In genomic region chr2:214100488-214100887, GRCh38 we compare ENCODE assay signal across 28 cellular contexts.
"Had no signal": no experiment of that assay in that cellular context is flagged by ENCODE, and none has a peak within 500 bp of the region (broad histone marks: within the 10 kb centered on the region; RNA-seq: fewer than 3 reads in every experiment).

No MANE protein-coding gene starts in this region.

- H3K4me3 ChIP-seq: body of pancreas, esophagus squamous epithelium, heart left ventricle had no signal

- H3K36me3 ChIP-seq: esophagus squamous epithelium, heart left ventricle had no signal

- H3K27me3 Mint-ChIP-seq: activated CD4-positive, alpha-beta memory T cell treated with anti-CD3 and anti-CD28 coated beads, Interleukin-2, amount 10 ng/mL, durations not matched to agents 7 days and 5 days; activated CD4-positive, alpha-beta T cell treated with anti-CD3 and anti-CD28 coated beads, Interleukin-2, amount 10 ng/mL, durations not matched to agents 7 days and 5 days; activated naive CD4-positive, alpha-beta T cell treated with anti-CD3 and anti-CD28 coated beads, Interleukin-2, amount 10 ng/mL, durations not matched to agents 7 days and 5 days; activated naive CD8-positive, alpha-beta T cell treated with anti-CD3 and anti-CD28 coated beads, Interleukin-2, amount 10 ng/mL, durations not matched to agents 7 days and 5 days; activated T-cell treated with anti-CD3 and anti-CD28 coated beads, Interleukin-2, amount 50 U/mL, for 24 hours had no signal

- H3K27ac ChIP-seq: body of pancreas, epithelial cell of prostate, esophagus squamous epithelium, heart left ventricle, VCaP had no signal

- ATAC-seq: activated naive CD4-positive, alpha-beta T cell treated with anti-CD3 and anti-CD28 coated beads, Interleukin-2, amount 50 U/mL, for 72 hours; activated T-cell treated with anti-CD3 and anti-CD28 coated beads, Interleukin-2, amount 50 U/mL, for 72 hours; body of pancreas; heart left ventricle; WTC11 had no signal

- H3K36me3 Mint-ChIP-seq: activated naive CD4-positive, alpha-beta T cell treated with anti-CD3 and anti-CD28 coated beads, Interleukin-2, amount 10 ng/mL, durations not matched to agents 7 days and 5 days; activated naive CD8-positive, alpha-beta T cell treated with anti-CD3 and anti-CD28 coated beads, Interleukin-2, amount 10 ng/mL, durations not matched to agents 7 days and 5 days; WTC11 had no signal

- H3K4me1 ChIP-seq: esophagus squamous epithelium, heart left ventricle had no signal

- H3K4me1 Mint-ChIP-seq: activated CD4-positive, alpha-beta memory T cell treated with anti-CD3 and anti-CD28 coated beads, Interleukin-2, amount 10 ng/mL, durations not matched to agents 7 days and 5 days; activated CD4-positive, alpha-beta T cell treated with anti-CD3 and anti-CD28 coated beads, Interleukin-2, amount 10 ng/mL, durations not matched to agents 7 days and 5 days; activated naive CD4-positive, alpha-beta T cell treated with anti-CD3 and anti-CD28 coated beads, Interleukin-2, amount 10 ng/mL, durations not matched to agents 7 days and 5 days had no signal

- DNase-seq: activated CD4-positive, alpha-beta memory T cell treated with anti-CD3 and anti-CD28 coated beads, Interleukin-2, amount 10 ng/mL, durations not matched to agents 7 days and 5 days; activated CD4-positive, alpha-beta T cell treated with anti-CD3 and anti-CD28 coated beads for 1 hour; activated CD4-positive, alpha-beta T cell treated with anti-CD3 and anti-CD28 coated beads for 4 hours; activated CD4-positive, alpha-beta T cell treated with anti-CD3 and anti-CD28 coated beads, Interleukin-2, amount 10 ng/mL, durations not matched to agents 7 days and 5 days; activated CD4-positive, alpha-beta T cell treated with anti-CD3 and anti-CD28 coated beads, Interleukin-2, amount 50 U/mL, for 4 hours; activated CD8-positive, alpha-beta memory T cell treated with anti-CD3 and anti-CD28 coated beads, Interleukin-2, amount 50 U/mL, for 48 hours; activated gamma-delta T cell; activated naive CD4-positive, alpha-beta T cell; activated naive CD4-positive, alpha-beta T cell treated with anti-CD3 and anti-CD28 coated beads, Interleukin-2, amount 10 ng/mL, durations not matched to agents 7 days and 5 days; activated naive CD8-positive, alpha-beta T cell treated with anti-CD3 and anti-CD28 coated beads, Interleukin-2, amount 10 ng/mL, durations not matched to agents 7 days and 5 days; activated T-cell treated with anti-CD3 and anti-CD28 coated beads for 4 hours; activated T-cell treated with anti-CD3 and anti-CD28 coated beads, Interleukin-2, amount 50 U/mL, for 24 hours; activated T-cell treated with anti-CD3 and anti-CD28 coated beads, Interleukin-2, amount 50 U/mL, for 72 hours; amygdala; aorta; body of pancreas; caudate nucleus; cortex of kidney; effector CD8-positive, alpha-beta T cell; esophagus squamous epithelium; foreskin fibroblast; glutamatergic neuron; heart left ventricle; T-helper 2 cell had no signal

- H3K9me3 Mint-ChIP-seq: activated CD4-positive, alpha-beta memory T cell treated with anti-CD3 and anti-CD28 coated beads, Interleukin-2, amount 10 ng/mL, durations not matched to agents 7 days and 5 days; activated CD4-positive, alpha-beta T cell treated with anti-CD3 and anti-CD28 coated beads, Interleukin-2, amount 10 ng/mL, durations not matched to agents 7 days and 5 days; activated naive CD4-positive, alpha-beta T cell treated with anti-CD3 and anti-CD28 coated beads, Interleukin-2, amount 10 ng/mL, durations not matched to agents 7 days and 5 days; activated naive CD8-positive, alpha-beta T cell treated with anti-CD3 and anti-CD28 coated beads, Interleukin-2, amount 10 ng/mL, durations not matched to agents 7 days and 5 days; activated T-cell treated with anti-CD3 and anti-CD28 coated beads, Interleukin-2, amount 50 U/mL, for 24 hours; activated T-cell treated with anti-CD3 and anti-CD28 coated beads, Interleukin-2, amount 50 U/mL, for 72 hours; WTC11 had no signal

- H3K27ac Mint-ChIP-seq: activated CD4-positive, alpha-beta memory T cell treated with anti-CD3 and anti-CD28 coated beads, Interleukin-2, amount 10 ng/mL, durations not matched to agents 7 days and 5 days; activated CD4-positive, alpha-beta T cell treated with anti-CD3 and anti-CD28 coated beads, Interleukin-2, amount 10 ng/mL, durations not matched to agents 7 days and 5 days; activated naive CD4-positive, alpha-beta T cell treated with anti-CD3 and anti-CD28 coated beads, Interleukin-2, amount 50 U/mL, for 72 hours; activated naive CD8-positive, alpha-beta T cell treated with anti-CD3 and anti-CD28 coated beads, Interleukin-2, amount 10 ng/mL, durations not matched to agents 7 days and 5 days; activated T-cell treated with anti-CD3 and anti-CD28 coated beads, Interleukin-2, amount 50 U/mL, for 24 hours; activated T-cell treated with anti-CD3 and anti-CD28 coated beads, Interleukin-2, amount 50 U/mL, for 72 hours; WTC11 had no signal

- H3K27me3 ChIP-seq: body of pancreas, esophagus squamous epithelium, heart left ventricle had no signal

- H3K4me3 Mint-ChIP-seq: activated CD4-positive, alpha-beta memory T cell treated with anti-CD3 and anti-CD28 coated beads, Interleukin-2, amount 10 ng/mL, durations not matched to agents 7 days and 5 days; activated CD4-positive, alpha-beta T cell treated with anti-CD3 and anti-CD28 coated beads, Interleukin-2, amount 10 ng/mL, durations not matched to agents 7 days and 5 days; activated naive CD4-positive, alpha-beta T cell treated with anti-CD3 and anti-CD28 coated beads, Interleukin-2, amount 10 ng/mL, durations not matched to agents 7 days and 5 days; activated naive CD8-positive, alpha-beta T cell treated with anti-CD3 and anti-CD28 coated beads, Interleukin-2, amount 10 ng/mL, durations not matched to agents 7 days and 5 days; activated T-cell treated with anti-CD3 and anti-CD28 coated beads, Interleukin-2, amount 50 U/mL, for 24 hours; activated T-cell treated with anti-CD3 and anti-CD28 coated beads, Interleukin-2, amount 50 U/mL, for 72 hours; WTC11 had no signal
